Comparison of ENCODE assay signal across 8 cellular contexts in the genomic region with DNA sequence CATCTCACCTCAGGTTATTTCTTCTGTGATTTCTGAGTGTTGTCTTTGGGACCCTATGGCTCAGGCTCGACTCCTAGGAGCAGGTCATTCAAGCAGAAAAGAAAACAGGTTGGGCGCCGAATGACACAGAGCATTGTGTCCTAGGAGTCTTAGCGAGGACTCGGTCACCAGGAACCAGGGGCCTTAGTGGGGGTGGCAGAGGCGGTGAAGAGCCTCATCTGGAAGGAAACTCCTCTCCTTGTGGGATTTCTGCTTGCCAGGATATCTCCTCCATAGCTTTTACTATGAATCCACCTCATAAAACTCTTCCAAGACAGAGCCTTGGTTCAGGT. TPM values are rescaled to one million over a fixed set of nuclear protein-coding genes. Genes with fewer than 3 reads are reported as not detected.
DNase-seq lines count a peak whose midpoint lies in the region; ATAC-seq and TF ChIP-seq lines count a peak whose summit lies in the region.

No MANE protein-coding gene starts in this region.

- no peaks in the 10 kb centered on the region for H3K9me3 ChIP-seq in adrenal gland (replicated peaks in 1 of 3)
- H3K9me3 ChIP-seq in suprapubic skin = no peaks in the 10 kb centered on the region

- 19 to 31% (median 21%) methylated on average over 6 of the region's 6 CpGs for WGBS in adrenal gland, 4 donors
- 61% methylated on average over 6 of the region's 6 CpGs for WGBS in suprapubic skin

- H3K36me3 ChIP-seq in adrenal gland (replicated peaks in 1 of 2) (no peaks in the 10 kb centered on the region), suprapubic skin (no peaks in the 10 kb centered on the region)

- H3K27me3 ChIP-seq in adrenal gland (no peaks in the 10 kb centered on the region), suprapubic skin (no peaks in the 10 kb centered on the region)

- CTCF ChIA-PET in RWPE1 (lab: Yijun Ruan, JAX) = interaction anchor here (0.7 kb wide), 1 partner anchor 27 kb away, joined by 4 read pairs; no protein-coding TSS in a partner anchor

- intact Hi-C loops in adrenal gland (cut with DNase I) = no loop called here

- no peak for TF ChIP-seq EP300 in suprapubic skin (IDR thresholded peaks at IDR 0.05)

- DNase-seq in NCI-H748 (lab: John Stamatoyannopoulos, UW; ENCODE audit: unreplicated experiment) = peak; percentile 61
- no peak for DNase-seq in NCI-H748 treated with DMSO at 0.1 percent for 48 hours (lab: John Stamatoyannopoulos, UW)
- DNase-seq in adrenal gland = peak in 5 of 7 donors; percentile 38 to 70 (median 45)
- peak; percentile 62 for DNase-seq in kidney glomerular epithelial cell (lab: John Stamatoyannopoulos, UW)
- DNase-seq in suprapubic skin (ENCODE audit: low spot score in 2 of 2) = no peak
- DNase-seq in RWPE1 (ENCODE audit: low spot score) = no peak
- no peak for DNase-seq in erythroblast (lab: John Stamatoyannopoulos, UW)

- TF ChIP-seq POLR2A in adrenal gland (IDR thresholded peaks at IDR 0.05) (no peak), suprapubic skin (IDR thresholded peaks at IDR 0.05) (no peak), erythroblast (IDR thresholded peaks at IDR 0.05; ENCODE audit: low read length) (no peak)

- ATAC-seq in HG02623 (IDR thresholded peaks at IDR 0.05; ENCODE audit: unreplicated experiment) = no peak

- TF ChIP-seq CTCF in adrenal gland (IDR thresholded peaks at IDR 0.05) = no peak
- TF ChIP-seq CTCF in suprapubic skin (IDR thresholded peaks at IDR 0.05) = no peak
- no peak for TF ChIP-seq CTCF in RWPE1 (conservative IDR thresholded peaks at IDR 0.05; ENCODE audit: low read depth)

- POLR2A ChIA-PET in RWPE1 (lab: Yijun Ruan, JAX; ENCODE audit: low non-redundant PET) = no interaction called here

- H3K4me1 ChIP-seq in adrenal gland (replicated peaks in 1 of 2) (peaks cover 0 to 18% of the 10 kb centered on the region in 2 donors), suprapubic skin (peaks cover 23% of the 10 kb centered on the region)

- H3K27ac ChIP-seq in adrenal gland (peak overlapping the region in 4 of 5 donors; percentile 36 to 85 (median 83)), suprapubic skin (peak overlapping the region; percentile 78), RWPE1 (no peak overlapping the region)

- peak overlapping the region in 3 of 4 donors; percentile 29 to 73 (median 44) for H3K4me3 ChIP-seq in adrenal gland
- H3K4me3 ChIP-seq in suprapubic skin = peak overlapping the region; percentile 86

RNA-seq across cellular contexts. Expression of a gene that starts 0.6 kb away (rescaled TPM):
- 10 to 100 TPM in 7 of 8 donors, 1 to 10 TPM in 1; 8.3 to 30.6 (median 18.6) TPM for total RNA-seq in adrenal gland
- polyA plus RNA-seq in adrenal gland = 10 to 100 TPM; 19.3 to 50.4 (median 28.0) TPM
- total RNA-seq in suprapubic skin = 10 to 100 TPM; 15.3 to 75.6 (median 23.7) TPM

RNA-seq across cellular contexts. Expression of a gene that starts 45.2 kb away (rescaled TPM):
- total RNA-seq in adrenal gland (10 to 100 TPM; 27.8 to 63.9 (median 40.1) TPM), suprapubic skin (1 to 10 TPM; 1.5 to 3.3 (median 1.8) TPM)
- polyA plus RNA-seq in adrenal gland = 10 to 100 TPM in 2 of 3 donors, 1 to 10 TPM in 1; 5.7 to 31.9 (median 12.0) TPM

Comparison
In these comparisons a context has a peak if more than half of its experiments do, and no peak if none do; other contexts are left out.
1. DNase-seq: peak in NCI-H748 (single experiment), adrenal gland (5 of 7) and kidney glomerular epithelial cell (single experiment); none in NCI-H748 treated with DMSO at 0.1 percent for 48 hours (single experiment), suprapubic skin (0 of 2), RWPE1 (single experiment) and erythroblast (0 of 2).
2. RNA of a gene that starts 45.2 kb away (total RNA-seq): 27.8 to 63.9 TPM in adrenal gland; 1.5 to 3.3 TPM in suprapubic skin; every median in the first group is over 4 times any median in the second.